Comparison of ENCODE assay signal across 1 cellular context in the genomic region with DNA sequence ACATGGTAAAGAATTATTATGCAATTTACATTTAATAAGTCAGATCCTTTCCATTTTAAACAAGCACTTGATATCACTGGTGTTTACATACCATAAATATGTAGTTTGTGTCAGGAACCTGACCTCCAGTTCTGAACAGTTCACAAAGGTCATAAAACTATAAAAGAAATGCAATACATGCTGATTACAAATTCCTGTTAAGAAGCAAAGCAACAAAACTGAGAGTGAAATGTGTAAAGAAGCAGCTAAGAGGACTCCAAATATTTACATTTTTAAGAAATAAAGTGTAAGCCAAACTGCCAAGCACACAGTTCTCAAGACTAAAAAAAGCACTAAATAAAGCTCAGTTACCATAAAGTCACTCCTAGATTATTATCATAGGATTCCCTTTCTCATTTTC.
TF ChIP-seq lines count a peak whose summit lies in the region.

No MANE protein-coding gene starts in this region.

TF ChIP-seq in GM23338, 12 proteins besides CTCF, POLR2A, EP300 and RAD21:
- TF ChIP-seq, protein P1, sequence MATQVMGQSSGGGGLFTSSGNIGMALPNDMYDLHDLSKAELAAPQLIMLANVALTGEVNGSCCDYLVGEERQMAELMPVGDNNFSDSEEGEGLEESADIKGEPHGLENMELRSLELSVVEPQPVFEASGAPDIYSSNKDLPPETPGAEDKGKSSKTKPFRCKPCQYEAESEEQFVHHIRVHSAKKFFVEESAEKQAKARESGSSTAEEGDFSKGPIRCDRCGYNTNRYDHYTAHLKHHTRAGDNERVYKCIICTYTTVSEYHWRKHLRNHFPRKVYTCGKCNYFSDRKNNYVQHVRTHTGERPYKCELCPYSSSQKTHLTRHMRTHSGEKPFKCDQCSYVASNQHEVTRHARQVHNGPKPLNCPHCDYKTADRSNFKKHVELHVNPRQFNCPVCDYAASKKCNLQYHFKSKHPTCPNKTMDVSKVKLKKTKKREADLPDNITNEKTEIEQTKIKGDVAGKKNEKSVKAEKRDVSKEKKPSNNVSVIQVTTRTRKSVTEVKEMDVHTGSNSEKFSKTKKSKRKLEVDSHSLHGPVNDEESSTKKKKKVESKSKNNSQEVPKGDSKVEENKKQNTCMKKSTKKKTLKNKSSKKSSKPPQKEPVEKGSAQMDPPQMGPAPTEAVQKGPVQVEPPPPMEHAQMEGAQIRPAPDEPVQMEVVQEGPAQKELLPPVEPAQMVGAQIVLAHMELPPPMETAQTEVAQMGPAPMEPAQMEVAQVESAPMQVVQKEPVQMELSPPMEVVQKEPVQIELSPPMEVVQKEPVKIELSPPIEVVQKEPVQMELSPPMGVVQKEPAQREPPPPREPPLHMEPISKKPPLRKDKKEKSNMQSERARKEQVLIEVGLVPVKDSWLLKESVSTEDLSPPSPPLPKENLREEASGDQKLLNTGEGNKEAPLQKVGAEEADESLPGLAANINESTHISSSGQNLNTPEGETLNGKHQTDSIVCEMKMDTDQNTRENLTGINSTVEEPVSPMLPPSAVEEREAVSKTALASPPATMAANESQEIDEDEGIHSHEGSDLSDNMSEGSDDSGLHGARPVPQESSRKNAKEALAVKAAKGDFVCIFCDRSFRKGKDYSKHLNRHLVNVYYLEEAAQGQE (IDR thresholded peaks at IDR 0.05; ENCODE audit: unreplicated experiment): no peak
- TF ChIP-seq STAT1 (IDR thresholded peaks at IDR 0.05; ENCODE audit: unreplicated experiment) (no peak), POLR2AphosphoS5 (IDR thresholded peaks at IDR 0.05; ENCODE audit: low read depth) (no peak), CREB1 (CRISPR knock-in tag; IDR thresholded peaks at IDR 0.05; ENCODE audit: low read depth) (no peak)
- TF ChIP-seq, protein P2, sequence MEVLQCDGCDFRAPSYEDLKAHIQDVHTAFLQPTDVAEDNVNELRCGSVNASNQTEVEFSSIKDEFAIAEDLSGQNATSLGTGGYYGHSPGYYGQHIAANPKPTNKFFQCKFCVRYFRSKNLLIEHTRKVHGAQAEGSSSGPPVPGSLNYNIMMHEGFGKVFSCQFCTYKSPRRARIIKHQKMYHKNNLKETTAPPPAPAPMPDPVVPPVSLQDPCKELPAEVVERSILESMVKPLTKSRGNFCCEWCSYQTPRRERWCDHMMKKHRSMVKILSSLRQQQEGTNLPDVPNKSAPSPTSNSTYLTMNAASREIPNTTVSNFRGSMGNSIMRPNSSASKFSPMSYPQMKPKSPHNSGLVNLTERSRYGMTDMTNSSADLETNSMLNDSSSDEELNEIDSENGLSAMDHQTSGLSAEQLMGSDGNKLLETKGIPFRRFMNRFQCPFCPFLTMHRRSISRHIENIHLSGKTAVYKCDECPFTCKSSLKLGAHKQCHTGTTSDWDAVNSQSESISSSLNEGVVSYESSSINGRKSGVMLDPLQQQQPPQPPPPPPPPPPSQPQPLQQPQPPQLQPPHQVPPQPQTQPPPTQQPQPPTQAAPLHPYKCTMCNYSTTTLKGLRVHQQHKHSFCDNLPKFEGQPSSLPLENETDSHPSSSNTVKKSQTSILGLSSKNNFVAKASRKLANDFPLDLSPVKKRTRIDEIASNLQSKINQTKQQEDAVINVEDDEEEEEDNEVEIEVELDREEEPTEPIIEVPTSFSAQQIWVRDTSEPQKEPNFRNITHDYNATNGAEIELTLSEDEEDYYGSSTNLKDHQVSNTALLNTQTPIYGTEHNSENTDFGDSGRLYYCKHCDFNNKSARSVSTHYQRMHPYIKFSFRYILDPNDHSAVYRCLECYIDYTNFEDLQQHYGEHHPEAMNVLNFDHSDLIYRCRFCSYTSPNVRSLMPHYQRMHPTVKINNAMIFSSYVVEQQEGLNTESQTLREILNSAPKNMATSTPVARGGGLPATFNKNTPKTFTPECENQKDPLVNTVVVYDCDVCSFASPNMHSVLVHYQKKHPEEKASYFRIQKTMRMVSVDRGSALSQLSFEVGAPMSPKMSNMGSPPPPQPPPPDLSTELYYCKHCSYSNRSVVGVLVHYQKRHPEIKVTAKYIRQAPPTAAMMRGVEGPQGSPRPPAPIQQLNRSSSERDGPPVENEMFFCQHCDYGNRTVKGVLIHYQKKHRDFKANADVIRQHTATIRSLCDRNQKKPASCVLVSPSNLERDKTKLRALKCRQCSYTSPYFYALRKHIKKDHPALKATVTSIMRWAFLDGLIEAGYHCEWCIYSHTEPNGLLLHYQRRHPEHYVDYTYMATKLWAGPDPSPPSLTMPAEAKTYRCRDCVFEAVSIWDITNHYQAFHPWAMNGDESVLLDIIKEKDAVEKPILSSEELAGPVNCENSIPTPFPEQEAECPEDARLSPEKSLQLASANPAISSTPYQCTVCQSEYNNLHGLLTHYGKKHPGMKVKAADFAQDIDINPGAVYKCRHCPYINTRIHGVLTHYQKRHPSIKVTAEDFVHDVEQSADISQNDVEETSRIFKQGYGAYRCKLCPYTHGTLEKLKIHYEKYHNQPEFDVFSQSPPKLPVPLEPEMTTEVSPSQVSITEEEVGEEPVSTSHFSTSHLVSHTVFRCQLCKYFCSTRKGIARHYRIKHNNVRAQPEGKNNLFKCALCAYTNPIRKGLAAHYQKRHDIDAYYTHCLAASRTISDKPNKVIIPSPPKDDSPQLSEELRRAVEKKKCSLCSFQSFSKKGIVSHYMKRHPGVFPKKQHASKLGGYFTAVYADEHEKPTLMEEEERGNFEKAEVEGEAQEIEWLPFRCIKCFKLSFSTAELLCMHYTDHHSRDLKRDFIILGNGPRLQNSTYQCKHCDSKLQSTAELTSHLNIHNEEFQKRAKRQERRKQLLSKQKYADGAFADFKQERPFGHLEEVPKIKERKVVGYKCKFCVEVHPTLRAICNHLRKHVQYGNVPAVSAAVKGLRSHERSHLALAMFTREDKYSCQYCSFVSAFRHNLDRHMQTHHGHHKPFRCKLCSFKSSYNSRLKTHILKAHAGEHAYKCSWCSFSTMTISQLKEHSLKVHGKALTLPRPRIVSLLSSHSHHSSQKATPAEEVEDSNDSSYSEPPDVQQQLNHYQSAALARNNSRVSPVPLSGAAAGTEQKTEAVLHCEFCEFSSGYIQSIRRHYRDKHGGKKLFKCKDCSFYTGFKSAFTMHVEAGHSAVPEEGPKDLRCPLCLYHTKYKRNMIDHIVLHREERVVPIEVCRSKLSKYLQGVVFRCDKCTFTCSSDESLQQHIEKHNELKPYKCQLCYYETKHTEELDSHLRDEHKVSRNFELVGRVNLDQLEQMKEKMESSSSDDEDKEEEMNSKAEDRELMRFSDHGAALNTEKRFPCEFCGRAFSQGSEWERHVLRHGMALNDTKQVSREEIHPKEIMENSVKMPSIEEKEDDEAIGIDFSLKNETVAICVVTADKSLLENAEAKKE (CRISPR knock-in tag; IDR thresholded peaks at IDR 0.05): no peak
